28 cellular contexts compared by ENCODE assay signal in the genomic region with DNA sequence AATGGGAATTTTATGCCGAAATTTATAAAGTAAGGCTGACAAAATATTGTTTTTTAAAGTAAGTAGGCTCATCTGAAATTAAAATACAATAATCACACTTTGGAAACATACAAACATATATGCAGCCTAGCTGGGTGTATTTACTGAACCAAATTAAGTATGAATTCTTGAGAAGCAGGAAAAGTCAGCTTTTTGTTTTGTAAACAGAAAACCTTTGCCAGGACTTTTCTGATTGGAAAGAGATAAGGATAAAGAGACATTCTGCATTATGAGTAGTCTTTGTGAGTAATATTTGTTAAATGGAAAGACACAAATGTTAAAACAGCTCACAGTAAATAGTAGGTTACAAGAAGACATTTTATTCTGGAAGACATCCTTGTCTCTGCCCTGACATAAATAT.
"Had no signal": no experiment of that assay in that cellular context is flagged by ENCODE, and none has a peak within 500 bp of the region (broad histone marks: within the 10 kb centered on the region; RNA-seq: fewer than 3 reads in every experiment).

No MANE protein-coding gene starts in this region.

- H3K36me3 ChIP-seq: adrenal gland, esophagus squamous epithelium, heart left ventricle had no signal

- H3K9me3 ChIP-seq: body of pancreas had no signal

- H3K4me1 ChIP-seq: adrenal gland, body of pancreas, esophagus squamous epithelium, heart left ventricle had no signal

- H3K27me3 ChIP-seq: adrenal gland, body of pancreas, esophagus squamous epithelium, heart left ventricle had no signal

- H3K27ac ChIP-seq: adrenal gland, body of pancreas, esophagus squamous epithelium, heart left ventricle had no signal

- ATAC-seq: activated CD4-positive, alpha-beta T cell treated with anti-CD3 and anti-CD28 coated beads for 36 hours; activated CD8-positive, alpha-beta memory T cell treated with anti-CD3 and anti-CD28 coated beads, Interleukin-2, amount 10 ng/mL, durations not matched to agents 7 days and 5 days; activated CD8-positive, alpha-beta T cell treated with anti-CD3 and anti-CD28 coated beads, Interleukin-2, amount 10 ng/mL, durations not matched to agents 7 days and 5 days; activated naive CD8-positive, alpha-beta T cell treated with anti-CD3 and anti-CD28 coated beads, Interleukin-2, amount 50 U/mL, for 24 hours; body of pancreas; effector memory CD8-positive, alpha-beta T cell; heart left ventricle had no signal

- H3K4me3 ChIP-seq: adrenal gland, body of pancreas, esophagus squamous epithelium, heart left ventricle had no signal

- DNase-seq: activated CD4-positive, alpha-beta memory T cell treated with anti-CD3 and anti-CD28 coated beads for 36 hours; activated CD4-positive, alpha-beta T cell treated with anti-CD3 and anti-CD28 coated beads for 36 hours; activated CD4-positive, alpha-beta T cell treated with anti-CD3 and anti-CD28 coated beads, Interleukin-2, amount 10 ng/mL, durations not matched to agents 24 days and 14 days; activated CD4-positive, CD25-positive, alpha-beta regulatory T cell; activated CD4-positive, CD25-positive, alpha-beta regulatory T cell treated with anti-CD3 and anti-CD28 coated beads, Interleukin-2, amount 50 U/mL, for 72 hours; activated CD8-positive, alpha-beta memory T cell treated with anti-CD3 and anti-CD28 coated beads, Interleukin-2, amount 10 ng/mL, durations not matched to agents 7 days and 5 days; activated CD8-positive, alpha-beta memory T cell treated with anti-CD3 and anti-CD28 coated beads, Interleukin-2, amount 50 U/mL, for 4 hours; activated CD8-positive, alpha-beta T cell treated with anti-CD3 and anti-CD28 coated beads, Interleukin-2, amount 10 ng/mL, durations not matched to agents 7 days and 5 days; activated effector memory CD4-positive, alpha-beta T cell treated with anti-CD3 and anti-CD28 coated beads, Interleukin-2, amount 50 U/mL, for 16 hours; activated naive CD4-positive, alpha-beta T cell treated with anti-CD3 and anti-CD28 coated beads for 36 hours; activated naive CD8-positive, alpha-beta T cell treated with anti-CD3 and anti-CD28 coated beads for 36 hours; activated naive CD8-positive, alpha-beta T cell treated with anti-CD3 and anti-CD28 coated beads, Interleukin-2, amount 50 U/mL, for 24 hours; activated T-cell treated with anti-CD3 and anti-CD28 coated beads, Interleukin-2, amount 50 U/mL, for 1 hour; activated T-cell treated with anti-CD3 and anti-CD28 coated beads, Interleukin-2, amount 50 U/mL, for 48 hours; adrenal gland; amygdala; aorta; body of pancreas; caudate nucleus; cortex of kidney; dermis blood vessel endothelial cell; effector CD4-positive, alpha-beta T cell; effector memory CD8-positive, alpha-beta T cell; erythroblast; esophagus squamous epithelium; foreskin fibroblast; heart left ventricle; T-helper 2 cell had no signal
